Comparison of ENCODE assay signal across 8 cellular contexts in the genomic region with DNA sequence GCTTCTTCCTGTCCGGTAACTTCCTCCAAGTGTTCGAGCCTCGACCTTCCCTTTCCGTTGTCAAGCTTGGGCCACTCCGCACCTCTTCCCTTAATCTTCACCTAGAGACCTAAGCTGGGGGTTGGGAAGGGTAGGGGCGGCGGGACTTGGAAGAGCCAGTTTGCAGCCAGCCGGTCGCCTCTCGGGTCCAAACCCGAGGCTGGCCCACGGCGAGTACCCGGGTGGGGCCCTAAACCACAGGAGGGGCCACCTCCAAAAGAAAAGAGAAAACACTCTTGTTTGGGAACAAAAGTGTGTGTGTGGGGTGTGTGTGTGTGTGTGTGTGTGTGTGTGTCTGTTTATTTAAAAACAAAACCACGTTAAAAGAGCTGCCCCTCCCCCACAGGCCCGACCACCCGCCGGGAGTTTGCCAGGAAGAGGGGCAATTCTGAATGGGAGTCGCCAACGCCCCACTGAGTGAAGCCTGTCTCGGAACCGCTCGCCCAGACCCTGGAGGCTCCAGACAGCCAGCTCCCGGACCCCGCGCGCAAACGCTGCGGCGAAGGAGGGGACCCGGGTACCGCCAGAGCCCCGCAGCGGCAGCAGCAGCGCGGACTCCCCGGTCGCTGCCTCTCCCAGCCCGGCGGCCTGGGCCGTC. TPM values are rescaled to one million over a fixed set of nuclear protein-coding genes. Genes with fewer than 3 reads are reported as not detected.
DNase-seq lines count a peak whose midpoint lies in the region; ATAC-seq, FAIRE-seq and TF ChIP-seq lines count a peak whose summit lies in the region.

No MANE protein-coding gene starts in this region.

- H3K4me1 Mint-ChIP-seq in activated CD4-positive, alpha-beta memory T cell treated with anti-CD3 and anti-CD28 coated beads, Interleukin-2, amount 10 ng/mL, durations not matched to agents 7 days and 5 days: peaks cover 10% of the 10 kb centered on the region

- H4K20me1 ChIP-seq in HCT116 (ENCODE audit: insufficient read depth): no peaks in the 10 kb centered on the region

- no peak overlapping the region for H2AFZ ChIP-seq in HCT116 (ENCODE audit: low read depth, low read length, poor library complexity, severe bottlenecking)

- H3K27ac ChIP-seq in HCT116 (ENCODE audit: low read depth, low read length) (peak overlapping the region; percentile 52), iPS DF 6.9 (ENCODE audit: low read length) (no peak overlapping the region), small intestine (ENCODE audit: low read depth in 1 of 2, low read length in 1 of 2) (peak overlapping the region; percentile 36 to 92)

- RAD21 ChIA-PET in HCT116 (lab: Charles Lee; ENCODE audit: low non-redundant PET in 1 of 2, low total read pairs in 2 of 2, uncharacterized antibody in 2 of 2, unreplicated experiment in 2 of 2): interaction anchor here (0.6 to 1.5 kb wide), 4 partner anchors 33 to 189 kb away, joined by 3 to 5 read pairs (median 4); no protein-coding TSS in a partner anchor

- H3K27me3 Mint-ChIP-seq in activated CD4-positive, alpha-beta memory T cell treated with anti-CD3 and anti-CD28 coated beads, Interleukin-2, amount 10 ng/mL, durations not matched to agents 7 days and 5 days: peaks cover 41% of the 10 kb centered on the region

- H3K4me2 ChIP-seq in HCT116 (ENCODE audit: low read length): peak overlapping the region; percentile 90

- intact Hi-C loops in HCT116 (cut with micrococcal nuclease): no loop called here

- H3K9me2 ChIP-seq in HCT116 (ENCODE audit: insufficient read depth): no peaks in the 10 kb centered on the region

- H3K9me3 ChIP-seq in HCT116 (ENCODE audit: control insufficient read depth in 1 of 2, insufficient read depth in 1 of 2, low read depth in 1 of 2, low read length in 2 of 2) (no peaks in the 10 kb centered on the region), iPS DF 6.9 (ENCODE audit: control insufficient read depth, insufficient read depth, low read length) (no peaks in the 10 kb centered on the region), small intestine (ENCODE audit: control insufficient read depth, low read depth) (no peaks in the 10 kb centered on the region)

- H3K4me1 ChIP-seq in HCT116 (ENCODE audit: control insufficient read depth in 1 of 2, insufficient read depth in 2 of 2, low read length in 2 of 2) (peaks cover 46 to 59% of the 10 kb centered on the region in 2 experiments), iPS DF 6.9 (ENCODE audit: control insufficient read depth, insufficient read depth, low read length) (peaks cover 6% of the 10 kb centered on the region), small intestine (ENCODE audit: control insufficient read depth in 2 of 2, insufficient read depth in 1 of 2, low read depth in 1 of 2, low read length in 1 of 2) (no peaks in the 10 kb centered on the region)

- H3K79me2 ChIP-seq in HCT116 (ENCODE audit: insufficient read depth, low read length): peaks cover 20% of the 10 kb centered on the region

- peaks cover 2 to 6% of the 10 kb centered on the region in 2 experiments; a peak in 1 of 4 replicates for H3K36me3 ChIP-seq in HCT116 (ENCODE audit: control insufficient read depth in 1 of 2, insufficient read depth in 2 of 2, low read length in 2 of 2)
- H3K36me3 ChIP-seq in iPS DF 6.9 (ENCODE audit: control insufficient read depth, insufficient read depth, low read length): no peaks in the 10 kb centered on the region
- no peaks in the 10 kb centered on the region for H3K36me3 ChIP-seq in small intestine (ENCODE audit: control insufficient read depth in 2 of 2, insufficient read depth in 2 of 2, low read length in 2 of 2)

- no peak overlapping the region for H3K27ac Mint-ChIP-seq in activated CD4-positive, alpha-beta memory T cell treated with anti-CD3 and anti-CD28 coated beads, Interleukin-2, amount 10 ng/mL, durations not matched to agents 7 days and 5 days

- no CpG with 5 or more reads among the region's 41 CpGs for WGBS in iPS DF 6.9 (ENCODE audit: insufficient coverage, insufficient read length)
- 5 to 8% (median 5%) methylated on average over 41 of the region's 41 CpGs for WGBS in small intestine, 3 donors

- H3K27me3 ChIP-seq in HCT116 (ENCODE audit: insufficient read depth, low read length) (no peaks in the 10 kb centered on the region), iPS DF 6.9 (ENCODE audit: control insufficient read depth, insufficient read depth, low read length) (peaks cover 19% of the 10 kb centered on the region; the same call in 1 of the 2 replicates), small intestine (ENCODE audit: control insufficient read depth in 2 of 2, insufficient read depth in 2 of 2, low read length in 2 of 2) (no peaks in the 10 kb centered on the region)

- peak overlapping the region; percentile 74 for H3K4me3 Mint-ChIP-seq in activated CD4-positive, alpha-beta memory T cell treated with anti-CD3 and anti-CD28 coated beads, Interleukin-2, amount 10 ng/mL, durations not matched to agents 7 days and 5 days

- no peak for TF ChIP-seq POLR2A in HCT116 (IDR thresholded peaks at IDR 0.05; ENCODE audit: borderline replicate concordance, extremely low read depth, insufficient read depth, insufficient read length)

- H3K36me3 Mint-ChIP-seq in activated CD4-positive, alpha-beta memory T cell treated with anti-CD3 and anti-CD28 coated beads, Interleukin-2, amount 10 ng/mL, durations not matched to agents 7 days and 5 days (ENCODE audit: low read depth): no peaks in the 10 kb centered on the region

- peak overlapping the region; percentile 51 to 80 for H3K4me3 ChIP-seq in HCT116 (replicated peaks in 1 of 2; ENCODE audit: low read depth in 1 of 2, low read length in 2 of 2)
- H3K4me3 ChIP-seq in iPS DF 6.9 (ENCODE audit: low read length): peak overlapping the region; percentile 43; the same call in 1 of the 2 replicates
- H3K4me3 ChIP-seq in small intestine (ENCODE audit: low read depth in 1 of 2, low read length in 2 of 2): peak overlapping the region; percentile 55 to 65

- CTCF ChIA-PET in HCT116 (lab: Charles Lee): interaction anchor here (0.6 to 1.4 kb wide), 7 partner anchors 153 to 205 kb away, joined by 3 to 11 read pairs (median 4); no protein-coding TSS in a partner anchor
- CTCF ChIA-PET in activated CD4-positive, alpha-beta memory T cell treated with anti-CD3 and anti-CD28 coated beads, Interleukin-2, amount 10 ng/mL, durations not matched to agents 7 days and 5 days (lab: Charles Lee): interaction anchor here (0.8 to 5.1 kb wide), 31 partner anchors 9 to 431 kb away, joined by 3 to 46 read pairs (median 4); a partner anchor contains a TSS

- no peak for TF ChIP-seq CTCF in HCT116 (IDR thresholded peaks at IDR 0.05 in 2 of 3, conservative IDR thresholded peaks at IDR 0.05 in 1 of 3; ENCODE audit: borderline replicate concordance in 1 of 3, insufficient read depth in 1 of 3, low read depth in 2 of 3, low read length in 2 of 3)

- BruUV-seq in HCT116 (replicated peaks; lab: Mats Ljungman, UMichigan): TSS peak; percentile 94

- peak overlapping the region; percentile 92 for H3K9ac ChIP-seq in HCT116 (ENCODE audit: low read length)

- DNase-seq in HCT116 (ENCODE audit: low read depth, low spot score) (no peak), iPS DF 6.9 (ENCODE audit: low read depth, low spot score) (no peak), small intestine (no peak), NCI-H2227 (lab: John Stamatoyannopoulos, UW; ENCODE audit: unreplicated experiment) (no peak), NCI-H446 (lab: John Stamatoyannopoulos, UW) (no peak), NCI-H2029 treated with DMSO at 0.1 percent for 48 hours (lab: John Stamatoyannopoulos, UW) (no peak)
- peak; percentile 16 for DNase-seq in activated CD4-positive, alpha-beta memory T cell treated with anti-CD3 and anti-CD28 coated beads, Interleukin-2, amount 10 ng/mL, durations not matched to agents 7 days and 5 days

- no peak for ATAC-seq in HCT116
- ATAC-seq in GM18511 (IDR thresholded peaks at IDR 0.05; ENCODE audit: unreplicated experiment): no peak

- H3K9me3 Mint-ChIP-seq in activated CD4-positive, alpha-beta memory T cell treated with anti-CD3 and anti-CD28 coated beads, Interleukin-2, amount 10 ng/mL, durations not matched to agents 7 days and 5 days: no peaks in the 10 kb centered on the region

- TF ChIP-seq RAD21 in HCT116 (IDR thresholded peaks at IDR 0.05; ENCODE audit: low read depth): peak; percentile 15

- POLR2A ChIA-PET in HCT116 (lab: Charles Lee): interaction anchor here (0.6 to 5.1 kb wide), 59 partner anchors 9 to 215 kb away, joined by 3 to 76 read pairs (median 5); a partner anchor contains a TSS
- POLR2A ChIA-PET in activated CD4-positive, alpha-beta memory T cell treated with anti-CD3 and anti-CD28 coated beads, Interleukin-2, amount 10 ng/mL, durations not matched to agents 7 days and 5 days (lab: Charles Lee): interaction anchor here (0.6 to 2.7 kb wide), 20 partner anchors 9 to 546 kb away, joined by 3 to 25 read pairs (median 4); a partner anchor contains a TSS

- no peak for FAIRE-seq in small intestine (lab: Jason Lieb, UNC)

TF ChIP-seq in HCT116, 20 proteins besides CTCF, POLR2A, EP300 and RAD21:
- TF ChIP-seq SRF (IDR thresholded peaks at IDR 0.05; ENCODE audit: low read depth) (no peak), FOSL1 (IDR thresholded peaks at IDR 0.05; ENCODE audit: low read depth) (no peak), CBX3 (IDR thresholded peaks at IDR 0.05; ENCODE audit: low read depth) (no peak), EZH2 (IDR thresholded peaks at IDR 0.05) (no peak), SP1 (IDR thresholded peaks at IDR 0.05; ENCODE audit: low read depth) (no peak)
TF ChIP-seq in HCT116: peak in this region for 0.

RNA-seq across cellular contexts. Expression of a gene that starts 0.5 kb away (rescaled TPM):
- 72.9 TPM for total RNA-seq in HCT116 (2021; ENCODE audit: unreplicated experiment)
- 51.9 and 60.4 TPM in 2 replicates for polyA plus RNA-seq in HCT116 (2012)
- 10 to 100 TPM; 14.0 to 14.4 TPM for total RNA-seq in activated CD4-positive, alpha-beta memory T cell treated with anti-CD3 and anti-CD28 coated beads, Interleukin-2, amount 10 ng/mL, durations not matched to agents 7 days and 5 days
- 100 to 1,000 TPM in 1 of 3 donors, 10 to 100 TPM in 2; 17.7 to 246 (median 25.4) TPM for polyA plus RNA-seq in small intestine
